In the genomic region with DNA sequence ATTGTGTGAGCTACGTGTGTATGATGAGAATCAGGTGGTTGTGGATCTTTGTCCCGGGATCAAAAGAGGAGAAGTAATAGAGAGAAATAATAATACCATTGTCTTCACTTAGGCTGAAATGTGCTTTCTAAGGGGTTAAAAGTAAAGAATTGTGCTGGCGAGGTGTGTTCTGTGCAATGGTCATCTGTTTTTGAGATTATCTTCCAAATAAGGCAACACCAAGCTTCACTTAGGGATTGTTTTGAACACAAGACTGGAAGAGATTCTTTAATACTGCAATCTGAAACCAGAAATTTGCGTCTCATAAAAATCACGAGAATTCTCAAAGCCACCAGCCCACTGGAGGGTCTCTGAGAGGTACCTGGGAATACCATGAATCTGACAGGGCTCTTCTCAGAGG, we compare ENCODE assay signal across 1 cellular context.
TF ChIP-seq lines count a peak whose summit lies in the region.

No MANE protein-coding gene starts in this region.

TF ChIP-seq in H1, 55 proteins besides CTCF, POLR2A, EP300 and RAD21:
- TF ChIP-seq EGR1 (IDR thresholded peaks at IDR 0.05; ENCODE audit: borderline replicate concordance, low read depth, low read length) (no peak), HDAC2 (IDR thresholded peaks at IDR 0.05; ENCODE audit: borderline replicate concordance in 1 of 2, low read depth in 2 of 2, low read length in 2 of 2) (no peak), ATF3 (IDR thresholded peaks at IDR 0.05; ENCODE audit: insufficient read depth, low read depth, low read length) (no peak), MAX (IDR thresholded peaks at IDR 0.05) (no peak)
TF ChIP-seq in H1: peak in this region for 0.
